Comparison of ENCODE assay signal across 12 cellular contexts in the genomic region with DNA sequence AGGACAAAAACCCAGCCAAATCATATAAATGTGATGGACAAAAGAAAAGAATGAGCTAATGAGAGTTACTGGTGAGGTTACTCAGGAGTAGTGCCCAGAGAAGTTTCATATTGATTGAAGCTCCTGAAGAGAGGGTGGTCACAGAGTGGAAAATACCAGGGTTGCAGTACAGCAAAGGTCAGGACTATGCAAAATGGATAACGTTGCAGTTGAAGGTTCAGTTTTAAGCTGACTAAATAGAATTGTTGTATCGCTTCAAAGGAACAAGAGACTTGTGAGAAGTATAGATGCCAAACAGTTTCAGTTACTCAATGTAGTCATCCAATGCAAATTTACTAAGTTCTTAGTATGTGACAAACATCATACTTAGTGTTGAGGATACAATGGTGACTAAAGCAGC. TPM values are rescaled to one million over a fixed set of nuclear protein-coding genes. Genes with fewer than 3 reads are reported as not detected.
A peak's percentile ranks its signal among the peaks of the same experiment; 100 is the strongest.
DNase-seq lines count a peak whose midpoint lies in the region; ATAC-seq, FAIRE-seq and TF ChIP-seq lines count a peak whose summit lies in the region.
"Had no signal": no experiment of that assay in that cellular context is flagged by ENCODE, and none has a peak within 500 bp of the region (broad histone marks: within the 10 kb centered on the region; RNA-seq: fewer than 3 reads in every experiment).

No MANE protein-coding gene starts in this region.

- no peak for TF ChIP-seq CTCF in GM13977 (IDR thresholded peaks at IDR 0.05; ENCODE audit: extremely low read depth, insufficient read depth, missing control alignments)
- no peak for TF ChIP-seq CTCF in D721Med (IDR thresholded peaks at IDR 0.05; ENCODE audit: insufficient read depth, missing control alignments)

- no peaks in the 10 kb centered on the region for H3K36me3 Mint-ChIP-seq in activated T-helper 2 cell treated with anti-CD3 and anti-CD28 coated beads, Interferon-gamma antibody, Interleukin-2, Interleukin-4, amounts not matched to agents 10 μg/mL and 5 μg/mL and 100 μg/mL, durations not matched to agents 14 hours and 24 hours and 36 hours (ENCODE audit: low read depth)

- DNase-seq in GM13977 (ENCODE audit: low spot score) (peak; percentile 14), globus pallidus (ENCODE audit: low spot score) (peak; percentile 46), D721Med (ENCODE audit: insufficient read length, low spot score) (no peak), Ammon's horn (ENCODE audit: low spot score) (no peak)
- no peak for DNase-seq in activated CD4-positive, CD25-positive, alpha-beta regulatory T cell treated with anti-CD3 and anti-CD28 coated beads, Interleukin-2, amount 50 U/mL, for 72 hours
- no peak for DNase-seq in activated T-helper 2 cell treated with anti-CD3 and anti-CD28 coated beads, Interferon-gamma antibody, Interleukin-2, Interleukin-4, amounts not matched to agents 10 μg/mL and 5 μg/mL and 100 μg/mL, durations not matched to agents 14 hours and 24 hours and 36 hours (ENCODE audit: low spot score)
- DNase-seq: activated CD4-positive, alpha-beta T cell treated with anti-CD3 and anti-CD28 coated beads, Interleukin-2, amount 50 U/mL, for 48 hours; body of pancreas; glutamatergic neuron; SHP77 treated with DMSO at 0.1 percent for 48 hours had no signal

- intact Hi-C loops in activated T-helper 2 cell treated with anti-CD3 and anti-CD28 coated beads, Interferon-gamma antibody, Interleukin-2, Interleukin-4, amounts not matched to agents 10 μg/mL and 5 μg/mL and 100 μg/mL, durations not matched to agents 14 hours and 24 hours and 36 hours (cut with micrococcal nuclease) = no loop called here

- ATAC-seq in GM21390 (IDR thresholded peaks at IDR 0.05; ENCODE audit: unreplicated experiment) (peak; percentile 58), HG03378 (IDR thresholded peaks at IDR 0.05; ENCODE audit: unreplicated experiment) (peak; percentile 73)
- ATAC-seq: body of pancreas had no signal

- no peak for FAIRE-seq in D721Med (lab: Jason Lieb, UNC)

- no peaks in the 10 kb centered on the region for H3K9me3 Mint-ChIP-seq in activated T-helper 2 cell treated with anti-CD3 and anti-CD28 coated beads, Interferon-gamma antibody, Interleukin-2, Interleukin-4, amounts not matched to agents 10 μg/mL and 5 μg/mL and 100 μg/mL, durations not matched to agents 14 hours and 24 hours and 36 hours

- H3K27me3 Mint-ChIP-seq in activated T-helper 2 cell treated with anti-CD3 and anti-CD28 coated beads, Interferon-gamma antibody, Interleukin-2, Interleukin-4, amounts not matched to agents 10 μg/mL and 5 μg/mL and 100 μg/mL, durations not matched to agents 14 hours and 24 hours and 36 hours (ENCODE audit: low read depth) = no peaks in the 10 kb centered on the region

- no peak overlapping the region for H3K27ac Mint-ChIP-seq in activated T-helper 2 cell treated with anti-CD3 and anti-CD28 coated beads, Interferon-gamma antibody, Interleukin-2, Interleukin-4, amounts not matched to agents 10 μg/mL and 5 μg/mL and 100 μg/mL, durations not matched to agents 14 hours and 24 hours and 36 hours

- no peaks in the 10 kb centered on the region for H3K4me1 Mint-ChIP-seq in activated T-helper 2 cell treated with anti-CD3 and anti-CD28 coated beads, Interferon-gamma antibody, Interleukin-2, Interleukin-4, amounts not matched to agents 10 μg/mL and 5 μg/mL and 100 μg/mL, durations not matched to agents 14 hours and 24 hours and 36 hours (ENCODE audit: low read depth)

- in situ Hi-C loops in GM13977 (cut with MboI; ENCODE audit: low pct_unique_long_range_greater_than_20kb, low sequenced_read_pairs, unreplicated experiment) = loop anchor here (25.0 kb wide), 1 partner anchor 329 kb away; the partner anchor contains the start of gene ABCA10

- H3K4me3 Mint-ChIP-seq in activated T-helper 2 cell treated with anti-CD3 and anti-CD28 coated beads, Interferon-gamma antibody, Interleukin-2, Interleukin-4, amounts not matched to agents 10 μg/mL and 5 μg/mL and 100 μg/mL, durations not matched to agents 14 hours and 24 hours and 36 hours (ENCODE audit: low read depth) = no peak overlapping the region

RNA-seq across cellular contexts. Expression of gene ABCA8, which starts 47.1 kb away (rescaled TPM):
- total RNA-seq in activated T-helper 2 cell treated with anti-CD3 and anti-CD28 coated beads, Interferon-gamma antibody, Interleukin-2, Interleukin-4, amounts not matched to agents 10 μg/mL and 5 μg/mL and 100 μg/mL, durations not matched to agents 14 hours and 24 hours and 36 hours = not detected in 2 replicates

Comparison
In these comparisons a context has a peak if more than half of its experiments do, and no peak if none do; other contexts are left out.
1. DNase-seq: peak in GM13977 (single experiment) and globus pallidus (single experiment); none in D721Med (single experiment), activated CD4-positive, CD25-positive, alpha-beta regulatory T cell treated with anti-CD3 and anti-CD28 coated beads, Interleukin-2, amount 50 U/mL, for 72 hours (single experiment), activated T-helper 2 cell treated with anti-CD3 and anti-CD28 coated beads, Interferon-gamma antibody, Interleukin-2, Interleukin-4, amounts not matched to agents 10 μg/mL and 5 μg/mL and 100 μg/mL, durations not matched to agents 14 hours and 24 hours and 36 hours (single experiment) and Ammon's horn (single experiment).